Comparison of ENCODE assay signal across 10 cellular contexts in genomic region chr6:112400282-112400681, GRCh38. TPM values are rescaled to one million over a fixed set of nuclear protein-coding genes. Genes with fewer than 3 reads are reported as not detected.
"Had no signal": no experiment of that assay in that cellular context is flagged by ENCODE, and none has a peak within 500 bp of the region (broad histone marks: within the 10 kb centered on the region; RNA-seq: fewer than 3 reads in every experiment).

No MANE protein-coding gene starts in this region.

- H3K36me3 ChIP-seq: HAP-1 had no signal

- H3K27ac ChIP-seq: GM23248, HL-60 had no signal

- H3K9me3 ChIP-seq: HAP-1 had no signal

- DNase-seq: GM23248, GOT3, H7, HFFc6 had no signal

- H3K9ac ChIP-seq: GM23248 had no signal

- H3K4me1 ChIP-seq: HAP-1 had no signal

- ATAC-seq: HCT116, HepG2 had no signal

- FAIRE-seq: HepG2 had no signal

- H2AFZ ChIP-seq: GM23248 had no signal

- H3K4me3 ChIP-seq: GM23248, HAP-1 had no signal

RNA-seq across cellular contexts. Expression of gene RFPL4B, which starts 53.2 kb away (rescaled TPM):
- total RNA-seq: GM23248, H4, H7, HepG2 had no signal
- polyA plus RNA-seq: GM23248, HepG2, IgD-negative memory B cell had no signal
